Comparison of ENCODE assay signal across 23 cellular contexts in the genomic region with DNA sequence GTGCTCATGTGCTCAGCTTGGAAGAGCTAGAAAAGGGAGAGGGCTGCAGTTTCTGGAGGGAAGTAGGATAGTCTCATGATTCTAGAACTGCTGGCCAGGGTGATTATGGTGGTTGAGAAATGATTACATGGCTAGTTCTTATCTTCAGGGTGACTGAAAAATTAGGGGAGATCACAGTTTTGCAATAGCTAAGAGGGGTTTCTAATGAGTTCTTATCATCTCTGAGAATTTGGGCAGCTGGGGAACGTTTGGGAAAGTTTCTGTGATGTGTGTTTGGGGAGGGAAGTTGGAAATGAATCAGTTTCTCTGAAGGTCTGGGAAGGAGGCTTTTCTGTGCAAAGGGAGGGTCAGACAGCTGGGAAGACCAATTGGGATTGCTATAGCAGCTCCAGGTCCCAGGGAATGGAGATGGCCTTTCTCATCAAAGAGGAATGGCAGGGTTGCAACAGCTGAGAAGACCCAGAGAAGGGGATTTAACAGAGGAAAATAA.
"Had no signal": no experiment of that assay in that cellular context is flagged by ENCODE, and none has a peak within 500 bp of the region (broad histone marks: within the 10 kb centered on the region; RNA-seq: fewer than 3 reads in every experiment).

No MANE protein-coding gene starts in this region.

- H3K4me3 ChIP-seq: breast epithelium, mucosa of descending colon, ovary, sigmoid colon, spleen, thoracic aorta had no signal

- H3K9me3 Mint-ChIP-seq: activated CD4-positive, alpha-beta T cell treated with anti-CD3 and anti-CD28 coated beads, Interleukin-2, amount 10 ng/mL, durations not matched to agents 24 days and 14 days; activated naive CD4-positive, alpha-beta T cell treated with anti-CD3 and anti-CD28 coated beads for 36 hours; activated T-cell treated with anti-CD3 and anti-CD28 coated beads, Interleukin-2, amount 50 U/mL, for 24 hours; activated T-helper 2 cell treated with anti-CD3 and anti-CD28 coated beads, Interferon-gamma antibody, Interleukin-2, Interleukin-4, amounts not matched to agents 10 μg/mL and 5 μg/mL and 100 μg/mL, durations not matched to agents 14 hours and 24 hours and 36 hours; effector memory CD8-positive, alpha-beta T cell; memory B cell; naive B cell; stimulated activated naive B cell treated with anti-CD40 and anti-IgM and Interleukin-4, amounts not matched to agents 10 μg/mL and 1 μg/mL and 100 μg/mL, for 72 hours; T-helper 2 cell treated with Interferon-gamma antibody and Interleukin-4, amounts not matched to agents 5 μg/mL and 100 μg/mL, for 36 hours had no signal

- H3K9me3 ChIP-seq: breast epithelium, mucosa of descending colon, ovary, sigmoid colon, spleen, thoracic aorta had no signal

- H3K36me3 ChIP-seq: breast epithelium, ovary, sigmoid colon, spleen, thoracic aorta had no signal

- DNase-seq: activated CD4-positive, alpha-beta T cell treated with anti-CD3 and anti-CD28 coated beads, Interleukin-2, amount 10 ng/mL, durations not matched to agents 24 days and 14 days; activated CD4-positive, CD25-positive, alpha-beta regulatory T cell; activated CD8-positive, alpha-beta T cell treated with anti-CD3 and anti-CD28 coated beads, Interleukin-2, amount 10 ng/mL, durations not matched to agents 7 days and 5 days; activated naive CD4-positive, alpha-beta T cell treated with anti-CD3 and anti-CD28 coated beads for 36 hours; activated T-cell treated with anti-CD3 and anti-CD28 coated beads, Interleukin-2, amount 50 U/mL, for 24 hours; anterior cingulate cortex; effector memory CD8-positive, alpha-beta T cell; foreskin melanocyte; glutamatergic neuron; hypothalamus; islet precursor cell; mucosa of descending colon; naive B cell; ovary; sigmoid colon; spleen; stimulated activated CD4-positive, alpha-beta T cell treated with anti-CD3 and anti-CD28 coated beads, Interleukin-4, amount 100 ng/mL, for 4 hours; stimulated activated naive B cell treated with anti-CD40 and anti-IgM and Interleukin-4, amounts not matched to agents 10 μg/mL and 1 μg/mL and 100 μg/mL, for 72 hours had no signal

- H3K4me3 Mint-ChIP-seq: activated CD4-positive, alpha-beta T cell treated with anti-CD3 and anti-CD28 coated beads, Interleukin-2, amount 10 ng/mL, durations not matched to agents 24 days and 14 days; activated CD8-positive, alpha-beta T cell treated with anti-CD3 and anti-CD28 coated beads, Interleukin-2, amount 10 ng/mL, durations not matched to agents 7 days and 5 days; activated naive CD4-positive, alpha-beta T cell treated with anti-CD3 and anti-CD28 coated beads for 36 hours; activated T-cell treated with anti-CD3 and anti-CD28 coated beads, Interleukin-2, amount 50 U/mL, for 24 hours; effector memory CD8-positive, alpha-beta T cell; memory B cell; naive B cell; stimulated activated naive B cell treated with anti-CD40 and anti-IgM and Interleukin-4, amounts not matched to agents 10 μg/mL and 1 μg/mL and 100 μg/mL, for 72 hours; T-helper 2 cell treated with Interferon-gamma antibody and Interleukin-4, amounts not matched to agents 5 μg/mL and 100 μg/mL, for 36 hours had no signal

- H3K4me1 ChIP-seq: breast epithelium, sigmoid colon, spleen had no signal

- H3K27ac Mint-ChIP-seq: activated CD4-positive, alpha-beta T cell treated with anti-CD3 and anti-CD28 coated beads, Interleukin-2, amount 10 ng/mL, durations not matched to agents 24 days and 14 days; activated CD8-positive, alpha-beta T cell treated with anti-CD3 and anti-CD28 coated beads, Interleukin-2, amount 10 ng/mL, durations not matched to agents 7 days and 5 days; activated naive CD4-positive, alpha-beta T cell treated with anti-CD3 and anti-CD28 coated beads for 36 hours; activated T-cell treated with anti-CD3 and anti-CD28 coated beads, Interleukin-2, amount 50 U/mL, for 24 hours; activated T-helper 2 cell treated with anti-CD3 and anti-CD28 coated beads, Interferon-gamma antibody, Interleukin-2, Interleukin-4, amounts not matched to agents 10 μg/mL and 5 μg/mL and 100 μg/mL, durations not matched to agents 14 hours and 24 hours and 36 hours; effector memory CD8-positive, alpha-beta T cell; memory B cell; naive B cell; stimulated activated naive B cell treated with anti-CD40 and anti-IgM and Interleukin-4, amounts not matched to agents 10 μg/mL and 1 μg/mL and 100 μg/mL, for 72 hours; T-helper 2 cell treated with Interferon-gamma antibody and Interleukin-4, amounts not matched to agents 5 μg/mL and 100 μg/mL, for 36 hours had no signal

- ATAC-seq: activated CD8-positive, alpha-beta T cell treated with anti-CD3 and anti-CD28 coated beads, Interleukin-2, amount 10 ng/mL, durations not matched to agents 7 days and 5 days; effector memory CD8-positive, alpha-beta T cell; mucosa of descending colon; stimulated activated naive B cell treated with anti-CD40 and anti-IgM and Interleukin-4, amounts not matched to agents 10 μg/mL and 1 μg/mL and 100 μg/mL, for 72 hours had no signal

- H3K4me1 Mint-ChIP-seq: activated CD4-positive, alpha-beta T cell treated with anti-CD3 and anti-CD28 coated beads, Interleukin-2, amount 10 ng/mL, durations not matched to agents 24 days and 14 days; memory B cell; naive B cell; stimulated activated naive B cell treated with anti-CD40 and anti-IgM and Interleukin-4, amounts not matched to agents 10 μg/mL and 1 μg/mL and 100 μg/mL, for 72 hours had no signal

- H3K27ac ChIP-seq: breast epithelium, ovary, sigmoid colon, spleen, thoracic aorta had no signal

- H3K27me3 ChIP-seq: breast epithelium, ovary, sigmoid colon had no signal

- H3K36me3 Mint-ChIP-seq: stimulated activated naive B cell treated with anti-CD40 and anti-IgM and Interleukin-4, amounts not matched to agents 10 μg/mL and 1 μg/mL and 100 μg/mL, for 72 hours had no signal
